ENCODE assay signal across 29 cellular contexts in genomic region chr1:171265686-171266085, GRCh38.
"Had no signal": no experiment of that assay in that cellular context is flagged by ENCODE, and none has a peak within 500 bp of the region (broad histone marks: within the 10 kb centered on the region; RNA-seq: fewer than 3 reads in every experiment).

No MANE protein-coding gene starts in this region.

- H3K27ac ChIP-seq: adrenal gland, body of pancreas, cardiac muscle cell, colonic mucosa, VCaP had no signal

- DNase-seq: activated B cell treated with CpG ODN at 0.5 μM for 24 hours; activated CD4-positive, alpha-beta T cell treated with anti-CD3 and anti-CD28 coated beads for 48 hours; activated CD4-positive, alpha-beta T cell treated with anti-CD3 and anti-CD28 coated beads, Interleukin-2, amount 50 U/mL, for 1 hour; activated CD4-positive, alpha-beta T cell treated with anti-CD3 and anti-CD28 coated beads, Interleukin-2, amount 50 U/mL, for 48 hours; activated CD8-positive, alpha-beta memory T cell treated with anti-CD3 and anti-CD28 coated beads for 24 hours; activated CD8-positive, alpha-beta T cell treated with anti-CD3 and anti-CD28 coated beads for 36 hours; activated effector memory CD4-positive, alpha-beta T cell treated with anti-CD3 and anti-CD28 coated beads, Interleukin-2, amount 50 U/mL, for 16 hours; activated naive CD4-positive, alpha-beta T cell treated with anti-CD3 and anti-CD28 coated beads for 36 hours; activated naive CD8-positive, alpha-beta T cell treated with anti-CD3 and anti-CD28 coated beads for 36 hours; activated naive CD8-positive, alpha-beta T cell treated with anti-CD3 and anti-CD28 coated beads, Interleukin-2, amount 50 U/mL, for 24 hours; activated T-cell treated with anti-CD3 and anti-CD28 coated beads, Interleukin-2, amount 50 U/mL, for 4 hours; adrenal gland; amygdala; aorta; body of pancreas; central memory CD4-positive, alpha-beta T cell; cerebellar nuclear complex; colonic mucosa; effector memory CD4-positive, alpha-beta T cell; endodermal cell; erythroblast; esophagus squamous epithelium; head of caudate nucleus; hypothalamus; T-helper 1 cell; T-helper 17 cell; T1000 had no signal

- H3K4me3 ChIP-seq: adrenal gland, body of pancreas, cardiac muscle cell, colonic mucosa, esophagus squamous epithelium had no signal

- H3K27me3 ChIP-seq: adrenal gland, body of pancreas, cardiac muscle cell, colonic mucosa, esophagus squamous epithelium had no signal

- H3K9me3 ChIP-seq: adrenal gland, body of pancreas, colonic mucosa, esophagus squamous epithelium had no signal

- H3K4me1 ChIP-seq: adrenal gland, body of pancreas, colonic mucosa had no signal

- H3K36me3 ChIP-seq: adrenal gland, cardiac muscle cell, colonic mucosa, esophagus squamous epithelium had no signal
